Comparison of ENCODE assay signal across 19 cellular contexts in the genomic region with DNA sequence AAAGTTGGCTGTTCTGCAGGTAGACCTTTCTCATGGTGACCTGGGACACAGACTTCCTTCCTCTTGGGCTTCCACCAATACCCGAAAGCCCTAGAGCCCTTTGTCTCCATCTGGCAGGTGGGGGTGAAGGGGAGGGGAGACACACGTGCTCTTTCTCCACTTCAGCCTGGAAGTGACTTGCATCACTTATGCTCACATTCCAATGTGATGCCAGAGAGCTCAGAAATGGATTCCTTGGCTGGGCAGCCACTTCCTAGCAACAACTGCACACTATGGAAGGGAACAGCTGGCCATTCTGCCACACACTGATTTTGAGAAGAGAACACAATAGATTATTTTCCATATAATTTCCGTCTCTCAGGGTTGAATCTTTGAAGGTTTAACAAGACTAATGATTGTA. TPM values are rescaled to one million over a fixed set of nuclear protein-coding genes. Genes with fewer than 3 reads are reported as not detected.
DNase-seq lines count a peak whose midpoint lies in the region; ATAC-seq and TF ChIP-seq lines count a peak whose summit lies in the region.
"Had no signal": no experiment of that assay in that cellular context is flagged by ENCODE, and none has a peak within 500 bp of the region (broad histone marks: within the 10 kb centered on the region; RNA-seq: fewer than 3 reads in every experiment).

No MANE protein-coding gene starts in this region.

- H3K4me1 ChIP-seq in effector memory CD4-positive, alpha-beta T cell (ENCODE audit: control insufficient read depth, insufficient read depth, low read length, poor library complexity, severe bottlenecking): no peaks in the 10 kb centered on the region

- DNase-seq in AG08395 (ENCODE audit: low spot score) (peak; percentile 46), HT1080 (ENCODE audit: low read depth) (peak; percentile 36), astrocyte of the spinal cord (ENCODE audit: low read depth, low spot score) (peak; percentile 18), iris pigment epithelial cell (ENCODE audit: low read depth) (peak; percentile 37), amniotic stem cell (lab: John Stamatoyannopoulos, UW) (no peak)
- no peak for DNase-seq in effector memory CD4-positive, alpha-beta T cell
- DNase-seq: activated CD4-positive, alpha-beta T cell treated with anti-CD3 and anti-CD28 coated beads, Interleukin-2, amount 50 U/mL, for 4 hours; activated T-cell treated with anti-CD3 and anti-CD28 coated beads, Interleukin-2, amount 50 U/mL, for 72 hours; DMS153; midbrain; small intestine; stimulated activated naive B cell treated with anti-CD40 and anti-IgM and Interleukin-4, amounts not matched to agents 10 μg/mL and 1 μg/mL and 100 μg/mL, for 72 hours; trophoblast cell had no signal

- in situ Hi-C loops in astrocyte of the spinal cord (cut with HindIII; ENCODE audit: low sequenced_read_pairs): no loop called here

- no peak overlapping the region for H3K4me3 ChIP-seq in astrocyte of the spinal cord (ENCODE audit: low read depth, low read length)
- H3K4me3 ChIP-seq in effector memory CD4-positive, alpha-beta T cell (ENCODE audit: insufficient read depth, low read depth, low read length, poor library complexity, severe bottlenecking): no peak overlapping the region

- no peak overlapping the region for H3K27ac ChIP-seq in effector memory CD4-positive, alpha-beta T cell (ENCODE audit: insufficient read depth, low read length, poor library complexity, severe bottlenecking)

- H3K27me3 ChIP-seq in effector memory CD4-positive, alpha-beta T cell (replicated peaks; ENCODE audit: control insufficient read depth, insufficient read depth, low read length, poor library complexity, severe bottlenecking): no peaks in the 10 kb centered on the region

- H3K36me3 ChIP-seq in effector memory CD4-positive, alpha-beta T cell (ENCODE audit: control insufficient read depth, insufficient read depth, low read length): no peaks in the 10 kb centered on the region

- TF ChIP-seq CTCF in astrocyte of the spinal cord (IDR thresholded peaks at IDR 0.05; ENCODE audit: low read depth, low read length): no peak

- ATAC-seq in HG02885 (IDR thresholded peaks at IDR 0.05; ENCODE audit: poor library complexity, unreplicated experiment) (no peak), GM18498 (IDR thresholded peaks at IDR 0.05; ENCODE audit: unreplicated experiment) (no peak)
- ATAC-seq: activated T-cell treated with anti-CD3 and anti-CD28 coated beads, Interleukin-2, amount 50 U/mL, for 72 hours; stimulated activated naive B cell treated with anti-CD40 and anti-IgM and Interleukin-4, amounts not matched to agents 10 μg/mL and 1 μg/mL and 100 μg/mL, for 72 hours had no signal

- no peaks in the 10 kb centered on the region for H3K9me3 ChIP-seq in effector memory CD4-positive, alpha-beta T cell (ENCODE audit: control insufficient read depth, low read length)

RNA-seq across cellular contexts. Expression of a gene that starts 36.3 kb away (rescaled TPM):
- total RNA-seq in HT1080 (2014; rRNA removed; shearing (Covaris generic)): not detected in 2 replicates
- polyA plus RNA-seq in HT1080 (2015; cell fraction: cytosol; rRNA removed): not detected in 2 replicates
- polyA plus RNA-seq in HT1080 (2015; cell fraction: nucleus; rRNA removed): not detected in 2 replicates
- total RNA-seq: activated T-cell treated with anti-CD3 and anti-CD28 coated beads, Interleukin-2, amount 50 U/mL, for 72 hours; M059J; omental fat pad; SK-MEL-5 had no signal
- polyA plus RNA-seq: BJ, small intestine had no signal

Comparison
In these comparisons a context has a peak if more than half of its experiments do, and no peak if none do; other contexts are left out.
1. DNase-seq: peak in AG08395 (single experiment), HT1080 (single experiment), astrocyte of the spinal cord (single experiment) and iris pigment epithelial cell (single experiment); none in amniotic stem cell (single experiment) and effector memory CD4-positive, alpha-beta T cell (0 of 3).